Comparison of ENCODE assay signal across 12 cellular contexts in the genomic region with DNA sequence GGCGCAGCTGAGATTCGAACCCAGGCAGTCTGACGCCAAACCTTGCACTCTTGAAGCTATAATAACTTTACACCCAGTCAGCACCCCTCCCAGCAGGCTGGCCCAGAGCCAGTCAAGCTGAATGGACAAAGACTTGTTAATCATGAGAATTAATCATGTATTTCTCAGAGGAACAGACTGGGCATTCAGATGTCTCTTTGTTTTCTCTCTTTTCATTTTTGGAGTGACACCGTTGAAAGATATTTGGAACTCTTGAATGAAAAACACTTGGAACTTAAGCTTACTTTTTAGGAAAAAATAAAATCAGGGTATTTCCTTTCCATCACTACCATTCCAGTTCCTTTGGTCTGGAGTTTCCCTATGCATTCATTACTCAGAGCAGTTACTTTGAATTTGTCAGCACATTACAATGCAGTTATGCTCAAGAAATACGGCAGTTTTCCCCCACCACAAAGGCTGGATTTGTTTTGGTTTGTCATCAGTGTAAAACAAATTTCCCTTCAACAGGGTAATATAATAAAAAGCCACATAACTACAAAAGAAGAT. TPM values are rescaled to one million over a fixed set of nuclear protein-coding genes. Genes with fewer than 3 reads are reported as not detected.
DNase-seq lines count a peak whose midpoint lies in the region; ATAC-seq and TF ChIP-seq lines count a peak whose summit lies in the region.
"Had no signal": no experiment of that assay in that cellular context is flagged by ENCODE, and none has a peak within 500 bp of the region (broad histone marks: within the 10 kb centered on the region; RNA-seq: fewer than 3 reads in every experiment).

No MANE protein-coding gene starts in this region.

- H3K36me3 ChIP-seq in mesenchymal stem cell (ENCODE audit: control insufficient read depth in 1 of 2, insufficient read depth in 2 of 2, low read depth in 1 of 2, low read length in 2 of 2) = no peaks in the 10 kb centered on the region
- H3K36me3 ChIP-seq: Peyer's patch had no signal

- H3K4me3 ChIP-seq in AG09309 (ENCODE audit: control insufficient read depth, low read depth, low read length) (no peak overlapping the region), mesenchymal stem cell (ENCODE audit: insufficient read depth in 1 of 2, low read depth in 1 of 2, low read length in 2 of 2) (no peak overlapping the region)
- H3K4me3 ChIP-seq: Peyer's patch had no signal

- no peak overlapping the region for H4K8ac ChIP-seq in mesenchymal stem cell (ENCODE audit: low read length)

- TF ChIP-seq CTCF in AG09309 (IDR thresholded peaks at IDR 0.05; ENCODE audit: control insufficient read depth, insufficient read depth, low read depth, low read length, missing control alignments) = no peak

- H3K23ac ChIP-seq in mesenchymal stem cell (ENCODE audit: low read length in 2 of 2) = no peak overlapping the region

- no peak overlapping the region for H2AFZ ChIP-seq in mesenchymal stem cell (ENCODE audit: low read depth, low read length)

- H2BK5ac ChIP-seq in mesenchymal stem cell (ENCODE audit: low read depth, low read length, poor library complexity, severe bottlenecking) = no peak overlapping the region

- no peaks in the 10 kb centered on the region for H3K9me3 ChIP-seq in mesenchymal stem cell (ENCODE audit: control insufficient read depth, low read length)
- H3K9me3 ChIP-seq: Caco-2, Peyer's patch had no signal

- H2BK15ac ChIP-seq in mesenchymal stem cell (ENCODE audit: low read depth, poor library complexity, severe bottlenecking) = no peak overlapping the region

- H3K4me1 ChIP-seq in mesenchymal stem cell (ENCODE audit: control insufficient read depth, insufficient read depth, low read depth, low read length) = peaks cover 6% of the 10 kb centered on the region
- H3K4me1 ChIP-seq: Caco-2, Peyer's patch had no signal

- no peak overlapping the region for H3K4ac ChIP-seq in mesenchymal stem cell (ENCODE audit: low read depth in 1 of 2, low read length in 2 of 2)

- no peaks in the 10 kb centered on the region for H3K9me3 Mint-ChIP-seq in T-cell

- H2BK120ac ChIP-seq in mesenchymal stem cell (ENCODE audit: low read depth, low read length) = no peak overlapping the region

- no peaks in the 10 kb centered on the region for H3K36me3 Mint-ChIP-seq in T-cell

- no peak overlapping the region for H3K27ac Mint-ChIP-seq in T-cell
- H3K27ac Mint-ChIP-seq: activated CD8-positive, alpha-beta T cell treated with anti-CD3 and anti-CD28 coated beads, Interleukin-2, amount 10 ng/mL, durations not matched to agents 7 days and 5 days; memory B cell had no signal

- H2BK12ac ChIP-seq in mesenchymal stem cell (ENCODE audit: low read length in 2 of 2) = no peak overlapping the region

- 54% methylated on average over 2 of the region's 5 CpGs for WGBS in mesenchymal stem cell

- H3K4me3 Mint-ChIP-seq in T-cell = no peak overlapping the region
- H3K4me3 Mint-ChIP-seq: activated CD8-positive, alpha-beta T cell treated with anti-CD3 and anti-CD28 coated beads, Interleukin-2, amount 10 ng/mL, durations not matched to agents 7 days and 5 days; memory B cell had no signal

- POLR2A ChIA-PET in T-cell (lab: Charles Lee) = no interaction called here

- H3K27me3 Mint-ChIP-seq in T-cell = peaks cover 6 to 7% of the 10 kb centered on the region in 2 donors

- H4K91ac ChIP-seq in mesenchymal stem cell (ENCODE audit: low read length) = no peak overlapping the region

- H3K9ac ChIP-seq in mesenchymal stem cell (ENCODE audit: low read length) = peak overlapping the region; percentile 58

- DNase-seq in AG09309 (ENCODE audit: low read depth) (peak; percentile 63), LHCN-M2 (ENCODE audit: low read depth) (peak; percentile 92), dermis blood vessel endothelial cell (peak; percentile 81), mesenchymal stem cell (peak; percentile 84), T-cell (no peak), NCI-H774 (lab: John Stamatoyannopoulos, UW) (no peak)
- DNase-seq in stimulated activated CD4-positive, alpha-beta T cell treated with anti-CD3 and anti-CD28 coated beads, Interleukin-2, amount 100 ng/mL, for 24 hours = no peak
- DNase-seq: activated CD8-positive, alpha-beta T cell treated with anti-CD3 and anti-CD28 coated beads, Interleukin-2, amount 10 ng/mL, durations not matched to agents 7 days and 5 days; Caco-2; Peyer's patch had no signal

- no peaks in the 10 kb centered on the region for H3K4me1 Mint-ChIP-seq in T-cell
- H3K4me1 Mint-ChIP-seq: memory B cell had no signal

- H3K18ac ChIP-seq in mesenchymal stem cell (ENCODE audit: low read depth in 1 of 2, low read length in 2 of 2) = no peak overlapping the region

- H3K27me3 ChIP-seq in mesenchymal stem cell (ENCODE audit: control insufficient read depth in 1 of 2, insufficient read depth in 1 of 2, low read length in 2 of 2) = no peaks in the 10 kb centered on the region
- H3K27me3 ChIP-seq: Peyer's patch had no signal

- CTCF ChIA-PET in T-cell (lab: Charles Lee) = no interaction called here

- no peaks in the 10 kb centered on the region for H3K79me1 ChIP-seq in mesenchymal stem cell (replicated peaks; ENCODE audit: low read length, poor library complexity, severe bottlenecking)

- H3K14ac ChIP-seq in mesenchymal stem cell (ENCODE audit: low read length in 2 of 2) = no peak overlapping the region

- no peak overlapping the region for H2AK5ac ChIP-seq in mesenchymal stem cell (ENCODE audit: low read length, severe bottlenecking)

- peak overlapping the region; percentile 94 for H3K27ac ChIP-seq in mesenchymal stem cell (ENCODE audit: low read length, poor library complexity, severe bottlenecking)
- H3K27ac ChIP-seq: Peyer's patch had no signal

- no peak overlapping the region for H3K4me2 ChIP-seq in mesenchymal stem cell (ENCODE audit: low read length, poor library complexity, severe bottlenecking)

- ATAC-seq in T-cell (replicated peaks in 1 of 4) (no peak), GM21786 (IDR thresholded peaks at IDR 0.05; ENCODE audit: unreplicated experiment) (no peak)
- ATAC-seq: activated CD8-positive, alpha-beta T cell treated with anti-CD3 and anti-CD28 coated beads, Interleukin-2, amount 10 ng/mL, durations not matched to agents 7 days and 5 days had no signal

RNA-seq across cellular contexts. Expression of a gene that starts 22.5 kb away (rescaled TPM):
- total RNA-seq in LHCN-M2 (2014; rRNA removed) (42.1 and 53.2 TPM in 2 replicates), dermis blood vessel endothelial cell (2.9 and 6.7 TPM in 2 replicates), T-cell (under 1 TPM in 3 of 5 donors, not detected in 2; 0.09 to 0.19 (median 0.12) TPM)
- polyA plus RNA-seq in LHCN-M2 (2012) = 19.7 TPM
- 3.3 TPM for polyA plus RNA-seq in mesenchymal stem cell (2013, experiment 1 of 2)
- 3.3 TPM for polyA plus RNA-seq in mesenchymal stem cell (2013, experiment 2 of 2)
- total RNA-seq: activated CD8-positive, alpha-beta T cell treated with anti-CD3 and anti-CD28 coated beads, Interleukin-2, amount 10 ng/mL, durations not matched to agents 7 days and 5 days; Caco-2 had no signal

Comparison
In these comparisons a context has a peak if more than half of its experiments do, and no peak if none do; other contexts are left out.
1. DNase-seq: peak in AG09309 (single experiment), LHCN-M2 (single experiment), dermis blood vessel endothelial cell (single experiment) and mesenchymal stem cell (single experiment); none in T-cell (0 of 34), NCI-H774 (single experiment) and stimulated activated CD4-positive, alpha-beta T cell treated with anti-CD3 and anti-CD28 coated beads, Interleukin-2, amount 100 ng/mL, for 24 hours (0 of 2).